34 cellular contexts compared by ENCODE assay signal in the genomic region with DNA sequence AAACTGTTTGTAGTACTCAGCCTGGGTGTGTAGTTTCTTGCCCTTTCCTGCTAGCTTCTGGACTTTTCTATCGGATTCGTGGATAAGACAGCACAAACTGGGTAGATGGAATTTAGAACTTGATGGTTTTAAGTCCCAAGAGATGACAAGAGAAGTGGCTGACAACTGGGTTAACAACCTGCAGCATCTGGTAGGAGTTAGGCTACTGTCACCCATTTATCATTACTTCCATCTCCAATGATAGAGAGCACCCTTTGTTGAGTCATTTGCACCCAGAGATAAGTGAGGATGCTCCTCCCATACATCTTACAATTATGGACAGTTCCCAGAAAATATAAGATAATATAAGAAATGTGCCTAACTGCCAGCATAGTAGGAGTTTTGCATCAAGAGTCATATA. TPM values are rescaled to one million over a fixed set of nuclear protein-coding genes. Genes with fewer than 3 reads are reported as not detected.
"Had no signal": no experiment of that assay in that cellular context is flagged by ENCODE, and none has a peak within 500 bp of the region (broad histone marks: within the 10 kb centered on the region; RNA-seq: fewer than 3 reads in every experiment).

No MANE protein-coding gene starts in this region.

- H3K27ac ChIP-seq: adrenal gland, brain microvascular endothelial cell, breast epithelium, VCaP had no signal

- H3K4me3 ChIP-seq: adrenal gland, body of pancreas, breast epithelium had no signal

- DNase-seq: activated B cell treated with CpG ODN at 0.5 μM for 24 hours; activated CD4-positive, alpha-beta memory T cell treated with anti-CD3 and anti-CD28 coated beads for 36 hours; activated CD4-positive, alpha-beta T cell treated with anti-CD3 and anti-CD28 coated beads for 4 hours; activated CD4-positive, alpha-beta T cell treated with anti-CD3 and anti-CD28 coated beads, Interleukin-2, amount 10 ng/mL, durations not matched to agents 24 days and 14 days; activated CD4-positive, alpha-beta T cell treated with anti-CD3 and anti-CD28 coated beads, Interleukin-2, amount 50 U/mL, for 1 hour; activated CD4-positive, alpha-beta T cell treated with anti-CD3 and anti-CD28 coated beads, Interleukin-2, amount 50 U/mL, for 4 hours; activated CD4-positive, CD25-positive, alpha-beta regulatory T cell treated with anti-CD3 and anti-CD28 coated beads, Interleukin-2, amount 50 U/mL, for 72 hours; activated CD8-positive, alpha-beta memory T cell treated with anti-CD3 and anti-CD28 coated beads, Interleukin-2, amount 50 U/mL, for 4 hours; activated CD8-positive, alpha-beta T cell treated with anti-CD3 and anti-CD28 coated beads for 36 hours; activated effector memory CD4-positive, alpha-beta T cell treated with anti-CD3 and anti-CD28 coated beads, Interleukin-2, amount 50 U/mL, for 16 hours; activated gamma-delta T cell treated with Interleukin-2 at 50 U/mL for 16 hours; activated naive CD4-positive, alpha-beta T cell; activated naive CD4-positive, alpha-beta T cell treated with anti-CD3 and anti-CD28 coated beads for 36 hours; activated naive CD4-positive, alpha-beta T cell treated with anti-CD3 and anti-CD28 coated beads, Interleukin-2, amount 50 U/mL, for 16 hours; activated naive CD8-positive, alpha-beta T cell treated with anti-CD3 and anti-CD28 coated beads for 36 hours; activated T-cell treated with anti-CD3 and anti-CD28 coated beads for 4 hours; activated T-cell treated with anti-CD3 and anti-CD28 coated beads, Interleukin-2, amount 50 U/mL, for 1 hour; activated T-cell treated with anti-CD3 and anti-CD28 coated beads, Interleukin-2, amount 50 U/mL, for 4 hours; activated T-cell treated with anti-CD3 and anti-CD28 coated beads, Interleukin-2, amount 50 U/mL, for 72 hours; adrenal gland; amniotic stem cell; aorta; body of pancreas; brain microvascular endothelial cell; central memory CD4-positive, alpha-beta T cell; T-helper 1 cell; T-helper 2 cell; T-helper 9 cell had no signal

- ATAC-seq: activated CD8-positive, alpha-beta T cell treated with anti-CD3 and anti-CD28 coated beads for 36 hours; activated naive CD4-positive, alpha-beta T cell treated with anti-CD3 and anti-CD28 coated beads, Interleukin-2, amount 50 U/mL, for 72 hours; activated T-cell treated with anti-CD3 and anti-CD28 coated beads, Interleukin-2, amount 50 U/mL, for 4 hours; activated T-cell treated with anti-CD3 and anti-CD28 coated beads, Interleukin-2, amount 50 U/mL, for 72 hours; activated T-helper 17 cell treated with anti-CD3 and anti-CD28 coated beads, Interleukin-2, amount 50 U/mL, for 72 hours; body of pancreas had no signal

- H3K36me3 ChIP-seq: adrenal gland, brain microvascular endothelial cell, breast epithelium had no signal

- H3K9me3 ChIP-seq: adrenal gland, body of pancreas, breast epithelium had no signal

- H3K4me1 ChIP-seq: breast epithelium had no signal

- H3K27me3 ChIP-seq: adrenal gland, body of pancreas, brain microvascular endothelial cell, breast epithelium had no signal

RNA-seq across cellular contexts. Expression of gene FLRT2, which starts 50.2 kb away (rescaled TPM):
- total RNA-seq: activated B cell treated with CpG ODN at 0.5 μM for 24 hours; activated CD4-positive, alpha-beta memory T cell treated with anti-CD3 and anti-CD28 coated beads for 36 hours; activated CD4-positive, alpha-beta T cell treated with anti-CD3 and anti-CD28 coated beads, Interleukin-2, amount 10 ng/mL, durations not matched to agents 24 days and 14 days; activated CD8-positive, alpha-beta memory T cell treated with anti-CD3 and anti-CD28 coated beads for 36 hours; activated CD8-positive, alpha-beta T cell treated with anti-CD3 and anti-CD28 coated beads for 36 hours; activated naive CD4-positive, alpha-beta T cell treated with anti-CD3 and anti-CD28 coated beads for 36 hours; activated naive CD4-positive, alpha-beta T cell treated with anti-CD3 and anti-CD28 coated beads, Interleukin-2, amount 50 U/mL, for 72 hours; activated naive CD8-positive, alpha-beta T cell treated with anti-CD3 and anti-CD28 coated beads for 36 hours; activated T-cell treated with anti-CD3 and anti-CD28 coated beads, Interleukin-2, amount 50 U/mL, for 72 hours; activated T-helper 1 cell treated with anti-CD3 and anti-CD28 coated beads, Interleukin-12 subunit alpha, Interleukin-12 subunit beta, Interleukin-2, Interleukin-4 antibody, amounts not matched to agents 30 ng/mL and 10 ng/mL and 1 ng/mL, durations not matched to agents 14 hours and 24 hours and 36 hours; activated T-helper 17 cell treated with anti-CD3 and anti-CD28 coated beads, Interleukin-2, amount 50 U/mL, for 72 hours had no signal
